In the genomic region with DNA sequence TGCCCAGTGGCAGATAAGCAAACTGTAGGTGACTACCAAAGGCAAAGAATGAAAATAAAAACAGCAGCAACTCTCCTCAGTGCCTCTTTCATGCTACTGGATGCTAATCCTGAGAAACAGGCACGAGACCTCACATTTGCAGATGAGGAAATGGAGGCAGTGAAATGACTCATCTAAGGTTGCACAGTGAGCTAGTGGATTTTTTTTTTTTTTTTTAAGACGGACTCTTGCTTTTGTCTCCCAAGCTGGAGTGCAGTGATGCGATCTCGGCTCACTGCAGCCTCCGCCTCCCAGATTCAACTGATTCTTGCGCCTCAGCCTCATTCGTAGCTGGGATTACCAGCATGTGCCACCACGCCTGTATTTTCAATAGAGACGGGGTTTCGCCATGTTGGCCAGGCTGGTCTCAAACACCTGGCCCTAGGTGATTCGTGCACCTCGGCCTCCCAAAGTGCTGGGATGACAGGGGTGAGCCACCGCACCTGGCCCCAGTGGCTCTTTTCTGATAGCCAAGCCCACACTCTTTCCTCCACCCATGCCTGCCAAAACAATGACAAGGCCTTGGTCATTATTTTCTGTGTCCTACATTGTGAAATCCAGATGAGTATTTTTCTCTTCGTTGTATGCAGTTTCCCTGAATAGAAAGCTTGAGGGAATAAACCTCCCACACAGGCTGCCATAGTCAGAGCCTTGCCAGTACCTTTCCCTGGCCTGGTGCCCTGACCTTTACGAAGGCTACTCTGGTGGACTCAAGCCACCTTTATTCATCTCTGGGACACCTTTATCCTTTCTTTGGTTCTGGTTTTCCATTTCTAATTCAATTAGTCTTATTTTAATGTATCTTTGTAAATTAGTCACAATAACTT, we compare ENCODE assay signal across 8 cellular contexts. TPM values are rescaled to one million over a fixed set of nuclear protein-coding genes. Genes with fewer than 3 reads are reported as not detected.
A peak's percentile ranks its signal among the peaks of the same experiment; 100 is the strongest.
DNase-seq lines count a peak whose midpoint lies in the region; ATAC-seq and TF ChIP-seq lines count a peak whose summit lies in the region.

No MANE protein-coding gene starts in this region.

- peak overlapping the region; percentile 29 for H3K4me3 Mint-ChIP-seq in activated CD8-positive, alpha-beta memory T cell treated with anti-CD3 and anti-CD28 coated beads, Interleukin-2, amount 10 ng/mL, durations not matched to agents 7 days and 5 days

- H3K9me3 Mint-ChIP-seq in activated CD8-positive, alpha-beta memory T cell treated with anti-CD3 and anti-CD28 coated beads, Interleukin-2, amount 10 ng/mL, durations not matched to agents 7 days and 5 days (ENCODE audit: low read depth) = peaks cover under 1% of the 10 kb centered on the region

- H3K4me1 ChIP-seq in aorta (ENCODE audit: control insufficient read depth in 1 of 2, insufficient read depth in 2 of 2, low read length in 2 of 2) (peaks cover 0 to 1% of the 10 kb centered on the region in 2 donors), transverse colon (peaks cover 0 to 6% (median 0%) of the 10 kb centered on the region in 4 donors)

- CTCF ChIA-PET in activated CD8-positive, alpha-beta memory T cell treated with anti-CD3 and anti-CD28 coated beads, Interleukin-2, amount 10 ng/mL, durations not matched to agents 7 days and 5 days (lab: Charles Lee) = interaction anchor here (1.4 to 2.2 kb wide), 4 partner anchors 9 to 22 kb away, joined by 4 to 8 read pairs (median 5); a partner anchor contains a TSS

- WGBS in aorta, 2 donors = 88% methylated on average over 15 of the region's 15 CpGs
- WGBS in transverse colon (ENCODE audit: low coverage in 1 of 2), 2 donors = 73 to 91% methylated on average over 6 to 15 of the region's 15 CpGs

- intact Hi-C loops in aorta (cut with DNase I) = no loop called here
- intact Hi-C loops in posterior cingulate gyrus (cut with DNase I) = no loop called here
- intact Hi-C loops in transverse colon (cut with DNase I; ENCODE audit: low total_unique reads) = no loop called here

- TF ChIP-seq POLR2A in NB4 (IDR thresholded peaks at IDR 0.05; ENCODE audit: extremely low read depth, insufficient read length) (no peak), transverse colon (IDR thresholded peaks at IDR 0.05) (no peak)

- H3K27me3 ChIP-seq in aorta (ENCODE audit: control insufficient read depth in 1 of 2, insufficient read depth in 2 of 2, low read length in 1 of 2) (no peaks in the 10 kb centered on the region), transverse colon (no peaks in the 10 kb centered on the region)

- peak; percentile 73 for DNase-seq in activated CD8-positive, alpha-beta memory T cell treated with anti-CD3 and anti-CD28 coated beads, Interleukin-2, amount 10 ng/mL, durations not matched to agents 7 days and 5 days
- DNase-seq in activated CD8-positive, alpha-beta memory T cell treated with anti-CD3 and anti-CD28 coated beads, Interleukin-2, amount 50 U/mL, for 4 hours = no peak
- DNase-seq in NB4 (ENCODE audit: low read depth) (peak; percentile 48), skeletal muscle cell (ENCODE audit: low read depth) (peak; percentile 24), aorta (no peak), posterior cingulate gyrus (no peak), transverse colon (no peak)

- TF ChIP-seq CTCF in NB4 (IDR thresholded peaks at IDR 0.05; ENCODE audit: low read depth, low read length) (no peak), transverse colon (IDR thresholded peaks at IDR 0.05) (no peak)

- TF ChIP-seq EP300 in transverse colon (IDR thresholded peaks at IDR 0.05; ENCODE audit: low read depth) = no peak

- peak overlapping the region; percentile 84 for H3K27ac Mint-ChIP-seq in activated CD8-positive, alpha-beta memory T cell treated with anti-CD3 and anti-CD28 coated beads, Interleukin-2, amount 10 ng/mL, durations not matched to agents 7 days and 5 days

- H3K36me3 ChIP-seq in aorta (ENCODE audit: control insufficient read depth in 1 of 2, insufficient read depth in 2 of 2, low read length in 1 of 2) (no peaks in the 10 kb centered on the region), transverse colon (no peaks in the 10 kb centered on the region)

- peak; percentile 77 for ATAC-seq in activated CD8-positive, alpha-beta memory T cell treated with anti-CD3 and anti-CD28 coated beads, Interleukin-2, amount 10 ng/mL, durations not matched to agents 7 days and 5 days
- peak; percentile 78 for ATAC-seq in HG02610 (IDR thresholded peaks at IDR 0.05; ENCODE audit: unreplicated experiment)
- ATAC-seq in aorta (ENCODE audit: low FRiP score) = no peak

- H3K4me3 ChIP-seq in NB4 (ENCODE audit: low read depth, low read length) = no peak overlapping the region
- H3K4me3 ChIP-seq in skeletal muscle cell (ENCODE audit: low read depth, low read length) = no peak overlapping the region
- no peak overlapping the region for H3K4me3 ChIP-seq in aorta (ENCODE audit: low read length in 2 of 2)
- H3K4me3 ChIP-seq in transverse colon = no peak overlapping the region

- H3K4me1 Mint-ChIP-seq in activated CD8-positive, alpha-beta memory T cell treated with anti-CD3 and anti-CD28 coated beads, Interleukin-2, amount 10 ng/mL, durations not matched to agents 7 days and 5 days = peaks cover 71% of the 10 kb centered on the region

- H3K27ac ChIP-seq in aorta (ENCODE audit: low read depth in 1 of 2, low read length in 2 of 2) = no peak overlapping the region
- H3K27ac ChIP-seq in transverse colon = no peak overlapping the region

- H3K36me3 Mint-ChIP-seq in activated CD8-positive, alpha-beta memory T cell treated with anti-CD3 and anti-CD28 coated beads, Interleukin-2, amount 10 ng/mL, durations not matched to agents 7 days and 5 days = peaks cover 74% of the 10 kb centered on the region

- in situ Hi-C loops in transverse colon (cut with MboI; ENCODE audit: low pct_ligation_motif_present in 1 of 4, low pct_unique_long_range_greater_than_20kb in 1 of 4, low sequenced_read_pairs in 3 of 4) = no loop called here

- H3K9me3 ChIP-seq in aorta (ENCODE audit: control insufficient read depth, low read length) (no peaks in the 10 kb centered on the region), transverse colon (no peaks in the 10 kb centered on the region)

- no peaks in the 10 kb centered on the region for H3K27me3 Mint-ChIP-seq in activated CD8-positive, alpha-beta memory T cell treated with anti-CD3 and anti-CD28 coated beads, Interleukin-2, amount 10 ng/mL, durations not matched to agents 7 days and 5 days

RNA-seq across cellular contexts. Expression of a gene that starts 19.3 kb away (rescaled TPM):
- total RNA-seq in activated CD8-positive, alpha-beta memory T cell treated with anti-CD3 and anti-CD28 coated beads, Interleukin-2, amount 10 ng/mL, durations not matched to agents 7 days and 5 days = 100 to 1,000 TPM; 271 to 321 TPM
- total RNA-seq in aorta (10 to 100 TPM; 31.5 to 53.7 TPM), transverse colon (10 to 100 TPM in 3 of 4 donors, 1 to 10 TPM in 1; 8.3 to 24.0 (median 14.3) TPM)
- 10 to 100 TPM in 1 of 2 donors, 1 to 10 TPM in 1; 1.6 to 11.6 TPM for polyA plus RNA-seq in aorta

Comparison
In these comparisons a context has a peak if more than half of its experiments do, and no peak if none do; other contexts are left out.
1. DNase-seq: peak in activated CD8-positive, alpha-beta memory T cell treated with anti-CD3 and anti-CD28 coated beads, Interleukin-2, amount 10 ng/mL, durations not matched to agents 7 days and 5 days (single experiment), NB4 (single experiment) and skeletal muscle cell (single experiment); none in activated CD8-positive, alpha-beta memory T cell treated with anti-CD3 and anti-CD28 coated beads, Interleukin-2, amount 50 U/mL, for 4 hours (single experiment), aorta (0 of 2), posterior cingulate gyrus (0 of 10) and transverse colon (single experiment).
2. RNA of a gene that starts 19.3 kb away (total RNA-seq): 271 to 321 TPM in activated CD8-positive, alpha-beta memory T cell treated with anti-CD3 and anti-CD28 coated beads, Interleukin-2, amount 10 ng/mL, durations not matched to agents 7 days and 5 days; 31.5 to 53.7 TPM in aorta and 8.3 to 24.0 TPM in transverse colon; every median in the first group is over 4 times any median in the second.